8 cellular contexts compared by ENCODE assay signal in genomic region chr4:70902577-70903281, GRCh38. TPM values are rescaled to one million over a fixed set of nuclear protein-coding genes. Genes with fewer than 3 reads are reported as not detected.
DNase-seq lines count a peak whose midpoint lies in the region; ATAC-seq and TF ChIP-seq lines count a peak whose summit lies in the region.

No MANE protein-coding gene starts in this region.

- no peaks in the 10 kb centered on the region for H3K9me3 ChIP-seq in GM23248 (ENCODE audit: low read depth)
- H3K9me3 ChIP-seq in gastroesophageal sphincter: no peaks in the 10 kb centered on the region
- peaks cover 0 to 20% of the 10 kb centered on the region in 2 donors for H3K9me3 ChIP-seq in neuronal stem cell (replicated peaks in 1 of 2; ENCODE audit: control insufficient read depth in 2 of 2, insufficient read depth in 1 of 2, low read depth in 1 of 2, low read length in 2 of 2)

- H2BK5ac ChIP-seq in neuronal stem cell (ENCODE audit: low read length): peak overlapping the region; percentile 88

- DNase-seq in NCI-H524 (lab: John Stamatoyannopoulos, UW): peak; percentile 8 to 42
- DNase-seq in NCI-H524 treated with DMSO at 0.1 percent for 48 hours (lab: John Stamatoyannopoulos, UW): no peak
- peak; percentile 71 for DNase-seq in GM23248
- DNase-seq in KBM-7: peak; percentile 57
- DNase-seq in activated T-cell treated with anti-CD3 and anti-CD28 coated beads for 4 hours: peak; percentile 10
- DNase-seq in neuronal stem cell (ENCODE audit: low spot score): peak; percentile 11
- no peak for DNase-seq in OCI-M2 (lab: John Stamatoyannopoulos, UW; ENCODE audit: unreplicated experiment)

- H2BK120ac ChIP-seq in neuronal stem cell (ENCODE audit: low read depth, low read length): no peak overlapping the region

- H3K27me3 ChIP-seq in GM23248 (replicated peaks; ENCODE audit: insufficient read depth) (no peaks in the 10 kb centered on the region), gastroesophageal sphincter (no peaks in the 10 kb centered on the region), neuronal stem cell (ENCODE audit: control insufficient read depth in 3 of 3, insufficient read depth in 3 of 3, low read depth in 1 of 3, low read length in 3 of 3) (no peaks in the 10 kb centered on the region)

- H3K14ac ChIP-seq in neuronal stem cell (ENCODE audit: low read length): peak overlapping the region; percentile 96

- no peak for TF ChIP-seq POLR2A in gastroesophageal sphincter (IDR thresholded peaks at IDR 0.05)

- no peak overlapping the region for H3K4ac ChIP-seq in neuronal stem cell (ENCODE audit: low read length)

- peaks cover 52% of the 10 kb centered on the region for H3K79me2 ChIP-seq in GM23248 (ENCODE audit: insufficient read depth)

- H3K9me2 ChIP-seq in GM23248 (ENCODE audit: insufficient read depth): no peaks in the 10 kb centered on the region

- WGBS in GM23248 (ENCODE audit: low coverage in 1 of 2, low lambda C conversion rate in 2 of 2, missing lambda C conversion rate in 2 of 2), 2 experiments: 2% methylated on average over 20 to 48 of the region's 48 CpGs
- WGBS in gastroesophageal sphincter (ENCODE audit: low coverage in 1 of 2), 2 donors: 0% methylated on average over 1 to 7 of the region's 48 CpGs
- no CpG with 5 or more reads among the region's 48 CpGs for WGBS in neuronal stem cell (ENCODE audit: extremely low coverage in 2 of 2, insufficient read length in 2 of 2, insufficient replicate concordance in 1 of 2), 2 donors

- H3F3A ChIP-seq in GM23248 (ENCODE audit: insufficient read depth): peaks cover 9% of the 10 kb centered on the region; the same call in 1 of the 2 replicates

- in situ Hi-C loops in GM23248 (cut with MboI): no loop called here
- in situ Hi-C loops in KBM-7 (cut with MboI; ENCODE audit: low pct_unique_long_range_greater_than_20kb, low sequenced_read_pairs): no loop called here

- peak; percentile 76 for ATAC-seq in gastroesophageal sphincter

- H3K36me3 ChIP-seq in GM23248 (ENCODE audit: low read depth) (no peaks in the 10 kb centered on the region), gastroesophageal sphincter (peaks cover 0 to 13% of the 10 kb centered on the region in 2 donors), neuronal stem cell (replicated peaks in 1 of 2; ENCODE audit: control insufficient read depth in 2 of 2, insufficient read depth in 2 of 2, low read length in 2 of 2) (peaks cover 13 to 33% of the 10 kb centered on the region in 2 donors)

- H3K27ac ChIP-seq in GM23248 (peak overlapping the region; percentile 68), gastroesophageal sphincter (peak overlapping the region; percentile 93 to 95 (median 94)), neuronal stem cell (replicated peaks; ENCODE audit: low read length) (peak overlapping the region; percentile 85)

- H2AK5ac ChIP-seq in neuronal stem cell (ENCODE audit: low read depth, low read length): peak overlapping the region; percentile 72

- H2AFZ ChIP-seq in GM23248 (peak overlapping the region; percentile 100), neuronal stem cell (ENCODE audit: low read length) (peak overlapping the region; percentile 91)

- peaks cover 2% of the 10 kb centered on the region for H3K79me1 ChIP-seq in neuronal stem cell (ENCODE audit: low read depth, low read length)

- no peak for TF ChIP-seq CTCF in gastroesophageal sphincter (IDR thresholded peaks at IDR 0.05)

- peaks cover 4% of the 10 kb centered on the region; the same call in 1 of the 2 replicates for H3K4me1 ChIP-seq in GM23248 (ENCODE audit: insufficient read depth)
- peaks cover 0 to 29% (median 0%) of the 10 kb centered on the region in 3 donors for H3K4me1 ChIP-seq in gastroesophageal sphincter
- peaks cover 1% of the 10 kb centered on the region in 2 donors for H3K4me1 ChIP-seq in neuronal stem cell (ENCODE audit: control insufficient read depth in 2 of 2, insufficient read depth in 1 of 2, low read depth in 1 of 2, low read length in 2 of 2)

- H3K18ac ChIP-seq in neuronal stem cell (ENCODE audit: low read length): peak overlapping the region; percentile 100

- peak overlapping the region; percentile 77 for H2BK15ac ChIP-seq in neuronal stem cell (ENCODE audit: low read length)

- H3K23ac ChIP-seq in neuronal stem cell (ENCODE audit: low read depth, low read length, poor library complexity): peak overlapping the region; percentile 1

- H4K20me1 ChIP-seq in GM23248 (ENCODE audit: insufficient read depth): no peaks in the 10 kb centered on the region

- H3K4me2 ChIP-seq in GM23248 (ENCODE audit: unreplicated experiment) (peak overlapping the region; percentile 95), neuronal stem cell (ENCODE audit: insufficient read depth, low read length, poor library complexity, severe bottlenecking) (peak overlapping the region; percentile 82)

- no peak overlapping the region for H4K8ac ChIP-seq in neuronal stem cell (ENCODE audit: low read depth, low read length)

- no peak overlapping the region for H4K91ac ChIP-seq in neuronal stem cell (ENCODE audit: low read depth, low read length, poor library complexity)

- H3K9ac ChIP-seq in GM23248 (peak overlapping the region; percentile 86), neuronal stem cell (ENCODE audit: low read depth, low read length, poor library complexity) (peak overlapping the region; percentile 95)

- peak overlapping the region; percentile 89 for H3K4me3 ChIP-seq in GM23248
- peak overlapping the region; percentile 78 to 94 for H3K4me3 ChIP-seq in gastroesophageal sphincter
- H3K4me3 ChIP-seq in neuronal stem cell (ENCODE audit: low read length in 2 of 2): peak overlapping the region; percentile 74 to 97

- TF ChIP-seq EP300 in gastroesophageal sphincter (IDR thresholded peaks at IDR 0.05): no peak

- no peak overlapping the region for H2BK12ac ChIP-seq in neuronal stem cell (ENCODE audit: low read length)

RNA-seq across cellular contexts. Expression of gene MOB1B, which starts 0.6 kb away (rescaled TPM):
- total RNA-seq in GM23248 (2014; rRNA removed; shearing (Covaris generic)): 10.2 and 11.6 TPM in 2 replicates
- 7.1 and 7.5 TPM in 2 replicates for polyA plus RNA-seq in GM23248 (2016; fragmentation: Nextera tagmentation; extraction: Ambion mirVana)
- 10 to 100 TPM; 19.6 to 31.5 (median 26.2) TPM for total RNA-seq in gastroesophageal sphincter
- polyA plus RNA-seq in neuronal stem cell (2013, experiment 1 of 2): 15.8 TPM
- polyA plus RNA-seq in neuronal stem cell (2013, experiment 2 of 2): 17.0 TPM

Comparison
In these comparisons a context has a peak if more than half of its experiments do, and no peak if none do; other contexts are left out.
1. DNase-seq: peak in NCI-H524 (2 of 2), GM23248 (single experiment), KBM-7 (single experiment), activated T-cell treated with anti-CD3 and anti-CD28 coated beads for 4 hours (single experiment) and neuronal stem cell (single experiment); none in NCI-H524 treated with DMSO at 0.1 percent for 48 hours (single experiment) and OCI-M2 (single experiment).
2. Peak in every context shown above with its lines, with median percentiles within 50 percentile points of each other: H3K27ac ChIP-seq and H3K4me3 ChIP-seq.